9 cellular contexts compared by ENCODE assay signal in the genomic region with DNA sequence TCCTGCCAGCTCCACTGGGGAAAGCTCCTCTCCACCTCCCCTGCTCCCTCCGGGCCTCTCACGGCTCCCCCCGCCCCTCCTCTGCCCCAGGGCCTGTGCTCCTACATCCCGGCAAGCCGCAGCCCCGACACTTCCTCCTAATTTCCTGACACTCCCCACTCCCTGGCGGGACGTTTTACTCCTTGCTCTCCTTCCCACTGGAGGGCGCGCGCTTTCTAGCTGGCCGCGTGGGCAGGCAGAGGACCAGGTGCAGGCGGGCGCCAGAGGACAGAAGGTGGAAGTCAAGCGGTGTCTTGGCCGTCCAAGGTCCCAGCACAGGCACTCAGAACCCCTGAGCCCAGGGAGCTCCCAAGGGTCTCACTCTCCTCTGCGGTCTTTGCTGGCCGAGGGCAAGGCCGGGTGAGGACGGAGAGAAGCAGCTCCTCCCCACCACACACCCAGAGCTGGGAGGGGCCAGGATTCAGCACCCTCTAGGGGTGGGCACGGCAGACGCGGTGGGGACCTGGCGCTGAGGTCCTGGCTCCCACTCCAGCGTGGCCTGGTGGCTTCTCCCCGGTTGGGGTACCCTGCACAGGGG. TPM values are rescaled to one million over a fixed set of nuclear protein-coding genes. Genes with fewer than 3 reads are reported as not detected.
DNase-seq lines count a peak whose midpoint lies in the region; ATAC-seq and FAIRE-seq lines count a peak whose summit lies in the region.
"Had no signal": no experiment of that assay in that cellular context is flagged by ENCODE, and none has a peak within 500 bp of the region (broad histone marks: within the 10 kb centered on the region; RNA-seq: fewer than 3 reads in every experiment).

No MANE protein-coding gene starts in this region.

- FAIRE-seq in HTR-8/SVneo (lab: Jason Lieb, UNC) = no peak

- H3K27ac ChIP-seq in BLaER1 (peak overlapping the region; percentile 98), SK-N-MC (no peak overlapping the region), esophagus (ENCODE audit: low read depth in 2 of 2, low read length in 1 of 2) (peak overlapping the region; percentile 89 to 91)

- H3K4me1 ChIP-seq in BLaER1 (peaks cover 77% of the 10 kb centered on the region), esophagus (ENCODE audit: control insufficient read depth in 2 of 2, insufficient read depth in 2 of 2, low read length in 1 of 2) (peaks cover 9 to 41% of the 10 kb centered on the region in 2 donors), mucosa of stomach (ENCODE audit: control insufficient read depth, insufficient read depth, low read length) (peaks cover 47% of the 10 kb centered on the region)

- H4K20me1 ChIP-seq in BLaER1 = peaks cover 31% of the 10 kb centered on the region

- H3K4me2 ChIP-seq in BLaER1 = peak overlapping the region; percentile 98

- H3K4me3 ChIP-seq in BLaER1 (peak overlapping the region; percentile 60), SK-N-MC (peak overlapping the region; percentile 49), esophagus (ENCODE audit: low read depth in 1 of 2, low read length in 2 of 2) (no peak overlapping the region), mucosa of stomach (ENCODE audit: low read length) (no peak overlapping the region)

- no peaks in the 10 kb centered on the region for H3K9me3 ChIP-seq in BLaER1
- no peaks in the 10 kb centered on the region for H3K9me3 ChIP-seq in SK-N-MC (ENCODE audit: low read depth, low read length)
- H3K9me3 ChIP-seq in esophagus (ENCODE audit: control insufficient read depth in 2 of 2, insufficient read depth in 1 of 2, low read depth in 1 of 2, low read length in 1 of 2) = no peaks in the 10 kb centered on the region
- no peaks in the 10 kb centered on the region for H3K9me3 ChIP-seq in mucosa of stomach (ENCODE audit: control insufficient read depth, low read length)

- H3K9ac ChIP-seq in BLaER1 (peak overlapping the region; percentile 82), SK-N-MC (ENCODE audit: insufficient read length) (no peak overlapping the region), mucosa of stomach (ENCODE audit: low read length) (peak overlapping the region; percentile 59)

- H3K36me3 ChIP-seq in BLaER1 = no peaks in the 10 kb centered on the region
- H3K36me3 ChIP-seq in SK-N-MC (ENCODE audit: insufficient read depth, low read length) = no peaks in the 10 kb centered on the region
- no peaks in the 10 kb centered on the region for H3K36me3 ChIP-seq in esophagus (ENCODE audit: control insufficient read depth in 2 of 2, insufficient read depth in 2 of 2, low read length in 1 of 2)
- no peaks in the 10 kb centered on the region for H3K36me3 ChIP-seq in mucosa of stomach (ENCODE audit: control insufficient read depth, insufficient read depth, low read length)

- peak; percentile 2 for DNase-seq in SK-N-MC (ENCODE audit: low read depth, low spot score)
- no peak for DNase-seq in HTR-8/SVneo (ENCODE audit: insufficient read length, low spot score)
- no peak for DNase-seq in H4 (ENCODE audit: low spot score)

- H3K27me3 ChIP-seq in BLaER1 (peaks cover 2% of the 10 kb centered on the region), esophagus (ENCODE audit: control insufficient read depth in 1 of 2, insufficient read depth in 2 of 2, low read length in 2 of 2) (no peaks in the 10 kb centered on the region), mucosa of stomach (ENCODE audit: control insufficient read depth, insufficient read depth, low read length) (no peaks in the 10 kb centered on the region)

- peak; percentile 13 for ATAC-seq in GM21529 (IDR thresholded peaks at IDR 0.05; ENCODE audit: unreplicated experiment)
- ATAC-seq in GM18873 (IDR thresholded peaks at IDR 0.05; ENCODE audit: low FRiP score, unreplicated experiment) = no peak

- WGBS in esophagus, 2 donors = 4 to 5% methylated on average over 27 of the region's 27 CpGs

RNA-seq across cellular contexts. Expression of a gene that starts 19.1 kb away (rescaled TPM):
- polyA plus RNA-seq in esophagus = 1 to 10 TPM; 2.4 to 2.6 TPM
- total RNA-seq in H4 (2014; rRNA removed; shearing (Covaris generic)) = 0.50 and 2.8 TPM in 2 replicates

RNA-seq across cellular contexts. Expression of a gene that starts 19.9 kb away (rescaled TPM):
- under 1 TPM; 0.12 to 0.37 TPM for polyA plus RNA-seq in esophagus
- not detected in 2 replicates for total RNA-seq in H4 (2014; rRNA removed; shearing (Covaris generic))

RNA-seq across cellular contexts. Expression of a gene that starts 27.6 kb away (rescaled TPM):
- not detected for polyA plus RNA-seq in esophagus
- total RNA-seq in H4 (2014; rRNA removed; shearing (Covaris generic)) = not detected in 2 replicates
- total RNA-seq: HT1080 had no signal

RNA-seq across cellular contexts. Expression of a gene that starts 51.1 kb away (rescaled TPM):
- 10 to 100 TPM; 25.5 to 49.3 TPM for polyA plus RNA-seq in esophagus
- 49.1 and 54.5 TPM in 2 replicates for total RNA-seq in H4 (2014; rRNA removed; shearing (Covaris generic))

RNA-seq across cellular contexts. Expression of a gene that starts 51.1 kb away (rescaled TPM):
- polyA plus RNA-seq in esophagus = 10 to 100 TPM; 28.4 to 41.7 TPM
- 53.2 and 66.3 TPM in 2 replicates for total RNA-seq in H4 (2014; rRNA removed; shearing (Covaris generic))

Comparison
In these comparisons a context has a peak if more than half of its experiments do, and no peak if none do; other contexts are left out.
1. H3K4me3 ChIP-seq: peak in BLaER1 (single experiment) and SK-N-MC (single experiment); none in esophagus (0 of 2) and mucosa of stomach (single experiment).